ENCODE assay signal across 12 cellular contexts in the genomic region with DNA sequence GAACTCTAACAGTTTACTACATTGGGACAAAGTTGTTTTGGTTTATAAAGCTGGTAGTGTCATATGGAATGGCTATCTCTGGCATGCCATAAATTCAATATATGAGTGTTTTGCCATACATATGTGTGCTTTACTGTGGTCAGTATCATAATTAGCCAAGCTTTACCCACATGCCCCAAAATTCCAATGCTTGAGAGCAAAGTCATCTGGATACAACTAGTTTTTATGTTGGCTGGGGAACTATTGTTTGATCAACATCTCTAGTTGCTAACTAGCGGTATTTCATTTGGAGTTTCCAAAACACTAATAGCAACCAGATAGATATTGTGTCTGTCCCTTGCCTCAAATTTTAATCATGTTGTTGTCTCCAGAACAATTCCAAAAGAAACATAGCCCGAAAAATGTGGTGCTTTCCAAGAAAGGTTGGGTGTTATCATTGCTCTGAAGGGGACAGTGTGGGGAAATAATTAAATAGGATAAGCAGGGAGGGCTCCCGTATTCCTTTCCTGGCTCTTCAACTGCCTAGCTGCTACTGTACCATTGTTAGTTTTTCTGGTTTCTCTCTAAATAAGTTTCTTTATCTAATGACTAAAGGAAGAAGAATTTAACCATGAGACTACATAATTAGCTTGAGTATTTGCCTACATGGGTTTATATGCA.
A peak's percentile ranks its signal among the peaks of the same experiment; 100 is the strongest.
DNase-seq lines count a peak whose midpoint lies in the region; ATAC-seq, FAIRE-seq and TF ChIP-seq lines count a peak whose summit lies in the region.
"Had no signal": no experiment of that assay in that cellular context is flagged by ENCODE, and none has a peak within 500 bp of the region (broad histone marks: within the 10 kb centered on the region; RNA-seq: fewer than 3 reads in every experiment).

No MANE protein-coding gene starts in this region.

- TF ChIP-seq CTCF in D721Med (IDR thresholded peaks at IDR 0.05; ENCODE audit: insufficient read depth, missing control alignments) (no peak), fibroblast of lung (conservative IDR thresholded peaks at IDR 0.05 in 1 of 2, IDR thresholded peaks at IDR 0.05 in 1 of 2; ENCODE audit: low read depth in 1 of 2, low read length in 2 of 2) (no peak), psoas muscle (IDR thresholded peaks at IDR 0.05) (no peak)

- H3K36me3 ChIP-seq in fibroblast of lung (ENCODE audit: control insufficient read depth, insufficient read depth, low read length) (no peaks in the 10 kb centered on the region), psoas muscle (ENCODE audit: insufficient read depth in 1 of 2, low read depth in 1 of 2) (no peaks in the 10 kb centered on the region)
- H3K36me3 ChIP-seq: BLaER1 had no signal

- intact Hi-C loops in psoas muscle (cut with DNase I): loop anchor here in 1 of 2 donors (10.0 kb wide), 1 partner anchor 136 kb away; a partner anchor contains a TSS

- H3K79me2 ChIP-seq in fibroblast of lung (ENCODE audit: control insufficient read depth, insufficient read depth, low read length): no peaks in the 10 kb centered on the region

- WGBS in psoas muscle, 3 donors: 50 to 57% (median 54%) methylated on average over 3 of the region's 3 CpGs

- no peaks in the 10 kb centered on the region for H3K27me3 ChIP-seq in fibroblast of lung (ENCODE audit: control insufficient read depth, insufficient read depth, low read length)
- no peaks in the 10 kb centered on the region for H3K27me3 ChIP-seq in psoas muscle (ENCODE audit: insufficient read depth in 3 of 3, low read length in 2 of 3)
- H3K27me3 ChIP-seq: BLaER1 had no signal

- FAIRE-seq in D721Med (lab: Jason Lieb, UNC): peak; percentile 11

- DNase-seq in D721Med (ENCODE audit: insufficient read length, low spot score) (no peak), RPMI7951 (ENCODE audit: low read depth) (peak; percentile 61), fibroblast of lung (ENCODE audit: low read depth in 2 of 2) (peak in 1 of 2 donors; percentile 79), psoas muscle (no peak), inferior parietal cortex (ENCODE audit: extremely low spot score) (no peak), SKM-1 (lab: John Stamatoyannopoulos, UW; ENCODE audit: unreplicated experiment) (no peak)
- DNase-seq in activated naive CD4-positive, alpha-beta T cell (lab: John Stamatoyannopoulos, UW): no peak
- DNase-seq: activated T-cell treated with anti-CD3 and anti-CD28 coated beads for 4 hours, cortex of kidney, Karpas-422 had no signal

- no peak overlapping the region for H2AFZ ChIP-seq in fibroblast of lung (ENCODE audit: low read length)

- H3K4me2 ChIP-seq in fibroblast of lung (ENCODE audit: extremely low read depth, insufficient read depth, low read length): peak overlapping the region; percentile 16
- H3K4me2 ChIP-seq: BLaER1 had no signal

- no peak overlapping the region for H3K4me3 ChIP-seq in fibroblast of lung (replicated peaks in 1 of 4; ENCODE audit: control extremely low read depth in 1 of 4, insufficient read depth in 1 of 4, low read depth in 3 of 4, low read length in 4 of 4)
- no peak overlapping the region for H3K4me3 ChIP-seq in psoas muscle
- H3K4me3 ChIP-seq: BLaER1 had no signal

- H3K9me3 ChIP-seq in fibroblast of lung (ENCODE audit: control insufficient read depth, insufficient read depth, low read depth, low read length) (no peaks in the 10 kb centered on the region), psoas muscle (no peaks in the 10 kb centered on the region)
- H3K9me3 ChIP-seq: BLaER1 had no signal

- H4K20me1 ChIP-seq in fibroblast of lung (ENCODE audit: control insufficient read depth, extremely low read depth, insufficient read depth, low read length): no peaks in the 10 kb centered on the region
- H4K20me1 ChIP-seq: BLaER1 had no signal

- H3K27ac ChIP-seq in fibroblast of lung (ENCODE audit: insufficient read depth, low read length) (peak overlapping the region; percentile 66), psoas muscle (peak overlapping the region; percentile 86)
- H3K27ac ChIP-seq: BLaER1 had no signal

- H3K9ac ChIP-seq in fibroblast of lung (ENCODE audit: insufficient read depth, low read length): no peak overlapping the region
- H3K9ac ChIP-seq: BLaER1 had no signal

- H3K4me1 ChIP-seq in fibroblast of lung (ENCODE audit: control insufficient read depth, extremely low read depth, insufficient read depth, low read length) (peaks cover 17% of the 10 kb centered on the region), psoas muscle (peaks cover 37% of the 10 kb centered on the region)
- H3K4me1 ChIP-seq: BLaER1 had no signal

- ATAC-seq in psoas muscle (no peak), GM18511 (IDR thresholded peaks at IDR 0.05; ENCODE audit: unreplicated experiment) (no peak)
